8 cellular contexts compared by ENCODE assay signal in genomic region chr1:73674945-73675561, GRCh38.
DNase-seq lines count a peak whose midpoint lies in the region; ATAC-seq, FAIRE-seq and TF ChIP-seq lines count a peak whose summit lies in the region.

No MANE protein-coding gene starts in this region.

- H3K9me3 ChIP-seq in A549 (no peaks in the 10 kb centered on the region), OCI-LY7 (ENCODE audit: low read length) (no peaks in the 10 kb centered on the region), tibial artery (no peaks in the 10 kb centered on the region)

- H3K4me1 ChIP-seq in A549 (no peaks in the 10 kb centered on the region), OCI-LY7 (ENCODE audit: insufficient read depth, low read length, poor library complexity, severe bottlenecking) (no peaks in the 10 kb centered on the region), tibial artery (no peaks in the 10 kb centered on the region)

- no peak for TF ChIP-seq EP300 in A549 (IDR thresholded peaks at IDR 0.05)

- H3K27ac ChIP-seq in A549 (no peak overlapping the region), OCI-LY7 (ENCODE audit: low read depth, low read length, poor library complexity, severe bottlenecking) (no peak overlapping the region), tibial artery (no peak overlapping the region)

- no peaks in the 10 kb centered on the region for H3K36me3 ChIP-seq in OCI-LY7 (ENCODE audit: insufficient read depth, low read length)
- no peaks in the 10 kb centered on the region for H3K36me3 ChIP-seq in tibial artery

- H3K4me2 ChIP-seq in A549, result no peak overlapping the region
- H3K4me2 ChIP-seq in OCI-LY7 (ENCODE audit: low read length), result no peak overlapping the region

- intact Hi-C loops in OCI-LY7 (cut with micrococcal nuclease; ENCODE audit: unreplicated experiment), result no loop called here
- intact Hi-C loops in tibial artery (cut with DNase I; ENCODE audit: low total_unique reads), result no loop called here

- no peak overlapping the region for H2AFZ ChIP-seq in OCI-LY7 (ENCODE audit: low read length)

- no peaks in the 10 kb centered on the region for H3K79me2 ChIP-seq in OCI-LY7 (ENCODE audit: insufficient read depth, low read depth, low read length)

- H4K20me1 ChIP-seq in OCI-LY7 (ENCODE audit: insufficient read depth, low read length), result no peaks in the 10 kb centered on the region

- no peaks in the 10 kb centered on the region for H3K9me2 ChIP-seq in OCI-LY7 (ENCODE audit: insufficient read depth, low read length)

- BruUV-seq in OCI-LY7 (replicated peaks; lab: Mats Ljungman, UMichigan), result no TSS peak

- CTCF ChIA-PET in A549 (lab: Yijun Ruan, JAX) (interaction anchor here (1.0 to 1.4 kb wide), 3 partner anchors 21 to 408 kb away, joined by 3 to 5 read pairs (median 3); no protein-coding TSS in a partner anchor), OCI-LY7 (lab: Charles Lee; ENCODE audit: unreplicated experiment) (no interaction called here)

- TF ChIP-seq RAD21 in A549 (conservative IDR thresholded peaks at IDR 0.05 in 1 of 2, IDR thresholded peaks at IDR 0.05 in 1 of 2), result 0 out of 5 replicates have a peak, but pooled peaks have one; percentile 16 to 19

- DNase-seq in A549 (ENCODE audit: low read depth in 1 of 2, low spot score in 1 of 2) (peak in 1 of 2 experiments; percentile 1), HT-29 (ENCODE audit: low spot score) (peak; percentile 21), OCI-LY7 (ENCODE audit: low spot score) (peak; percentile 7), fibroblast of the aortic adventitia (ENCODE audit: low read depth) (peak; percentile 2), tibial artery (no peak), OCI-M2 (lab: John Stamatoyannopoulos, UW; ENCODE audit: unreplicated experiment) (no peak), erythroblast (lab: John Stamatoyannopoulos, UW) (no peak)

- ATAC-seq in A549, result peak in 1 of 2 experiments; percentile 52; a peak in 1 of 6 replicates
- peak; percentile 72 for ATAC-seq in GM18519 (IDR thresholded peaks at IDR 0.05; ENCODE audit: low FRiP score, unreplicated experiment)

- no peak for TF ChIP-seq POLR2A in A549 (IDR thresholded peaks at IDR 0.05; ENCODE audit: low read length)
- TF ChIP-seq POLR2A in erythroblast (IDR thresholded peaks at IDR 0.05; ENCODE audit: low read length), result no peak

- TF ChIP-seq CTCF in A549 (IDR thresholded peaks at IDR 0.05) (peak; percentile 37; the same call in 2 of the 3 replicates), OCI-LY7 (conservative IDR thresholded peaks at IDR 0.05; ENCODE audit: low read length) (peak; percentile 76), fibroblast of the aortic adventitia (IDR thresholded peaks at IDR 0.05; ENCODE audit: insufficient read depth, low read length) (peak; percentile 37), tibial artery (IDR thresholded peaks at IDR 0.05) (peak; percentile 33 to 40)

- WGBS in A549 (ENCODE audit: missing lambda C conversion rate), result 0% methylated on average over 2 of the region's 2 CpGs

- POLR2A ChIA-PET in A549 (lab: Yijun Ruan, JAX), result no interaction called here
- POLR2A ChIA-PET in OCI-LY7 (lab: Charles Lee), result interaction anchor here (0.6 kb wide), 1 partner anchor 241 kb away, joined by 5 read pairs; no protein-coding TSS in a partner anchor

- no peak for FAIRE-seq in A549 (lab: Jason Lieb, UNC)

- H3K4me3 ChIP-seq in A549 (no peak overlapping the region), OCI-LY7 (ENCODE audit: low read depth, low read length, poor library complexity, severe bottlenecking) (no peak overlapping the region), fibroblast of the aortic adventitia (ENCODE audit: low read depth, low read length) (no peak overlapping the region), tibial artery (no peak overlapping the region)

- H3K27me3 ChIP-seq in tibial artery, result no peaks in the 10 kb centered on the region

TF ChIP-seq in A549, 52 proteins besides CTCF, POLR2A, EP300 and RAD21:
- TF ChIP-seq POLR2AphosphoS2 (conservative IDR thresholded peaks at IDR 0.05; ENCODE audit: low read length) (no peak), SMC3 (IDR thresholded peaks at IDR 0.05) (peak; percentile 30; the same call in 1 of the 3 replicates)

Comparison
In these comparisons a context has a peak if more than half of its experiments do, and no peak if none do; other contexts are left out.
1. DNase-seq: peak in HT-29 (single experiment), OCI-LY7 (single experiment) and fibroblast of the aortic adventitia (single experiment); none in tibial artery (0 of 2), OCI-M2 (single experiment) and erythroblast (0 of 2).
2. Peak in every context shown above with its lines, with median percentiles within 50 percentile points of each other: CTCF ChIP-seq.